1 cellular context compared by ENCODE assay signal in the genomic region with DNA sequence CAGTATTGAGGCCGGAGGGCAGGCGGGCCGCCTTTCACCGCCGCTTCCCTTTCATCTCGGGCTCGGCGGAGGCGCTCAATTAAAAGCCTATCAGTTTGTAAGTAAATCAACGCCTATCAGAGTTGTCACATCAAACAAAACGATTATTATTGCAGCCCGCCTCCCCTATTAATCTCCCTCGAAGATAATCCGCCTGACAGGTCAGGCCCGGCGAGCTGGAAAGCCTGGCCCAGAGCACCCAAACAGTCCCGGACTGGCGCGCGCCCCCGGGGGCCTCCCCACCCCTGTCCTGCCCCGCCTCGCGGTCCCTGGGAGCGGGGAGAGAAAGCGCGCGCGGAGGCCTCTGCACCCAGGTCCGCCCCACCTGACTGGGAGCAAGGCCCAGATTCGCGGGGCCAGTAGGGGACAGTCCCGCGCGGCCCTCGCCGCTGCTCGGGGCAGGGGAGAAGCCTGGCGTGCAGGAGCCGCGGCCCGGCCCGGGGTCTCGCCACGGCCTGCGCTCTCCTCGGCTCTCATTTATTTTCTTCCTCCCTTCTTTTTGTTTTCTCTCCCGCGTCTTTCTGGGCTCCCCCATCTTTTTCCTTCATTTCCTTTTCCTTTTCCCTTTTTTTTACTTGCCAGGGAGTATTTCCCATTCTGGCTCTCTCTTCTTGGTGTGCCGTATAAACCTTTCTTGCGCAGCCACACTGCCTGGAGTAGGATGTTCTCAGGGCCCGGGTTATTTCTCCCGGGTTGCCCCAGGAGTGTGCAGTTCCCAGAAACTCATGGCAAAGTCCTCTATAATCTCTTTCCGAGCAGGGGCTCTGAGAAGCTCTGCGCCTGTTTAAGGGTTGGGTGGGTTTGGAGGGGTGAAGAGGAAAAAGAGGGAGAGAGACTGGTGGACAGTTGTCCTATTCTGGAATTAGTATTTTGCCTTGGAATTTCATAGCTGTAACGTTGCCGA.
A peak's percentile ranks its signal among the peaks of the same experiment; 100 is the strongest.
TF ChIP-seq lines count a peak whose summit lies in the region.

No MANE protein-coding gene starts in this region.

TF ChIP-seq in HepG2, 621 proteins besides CTCF, POLR2A, EP300 and RAD21 (continued from another document and continues in another):
- TF ChIP-seq, protein P1, sequence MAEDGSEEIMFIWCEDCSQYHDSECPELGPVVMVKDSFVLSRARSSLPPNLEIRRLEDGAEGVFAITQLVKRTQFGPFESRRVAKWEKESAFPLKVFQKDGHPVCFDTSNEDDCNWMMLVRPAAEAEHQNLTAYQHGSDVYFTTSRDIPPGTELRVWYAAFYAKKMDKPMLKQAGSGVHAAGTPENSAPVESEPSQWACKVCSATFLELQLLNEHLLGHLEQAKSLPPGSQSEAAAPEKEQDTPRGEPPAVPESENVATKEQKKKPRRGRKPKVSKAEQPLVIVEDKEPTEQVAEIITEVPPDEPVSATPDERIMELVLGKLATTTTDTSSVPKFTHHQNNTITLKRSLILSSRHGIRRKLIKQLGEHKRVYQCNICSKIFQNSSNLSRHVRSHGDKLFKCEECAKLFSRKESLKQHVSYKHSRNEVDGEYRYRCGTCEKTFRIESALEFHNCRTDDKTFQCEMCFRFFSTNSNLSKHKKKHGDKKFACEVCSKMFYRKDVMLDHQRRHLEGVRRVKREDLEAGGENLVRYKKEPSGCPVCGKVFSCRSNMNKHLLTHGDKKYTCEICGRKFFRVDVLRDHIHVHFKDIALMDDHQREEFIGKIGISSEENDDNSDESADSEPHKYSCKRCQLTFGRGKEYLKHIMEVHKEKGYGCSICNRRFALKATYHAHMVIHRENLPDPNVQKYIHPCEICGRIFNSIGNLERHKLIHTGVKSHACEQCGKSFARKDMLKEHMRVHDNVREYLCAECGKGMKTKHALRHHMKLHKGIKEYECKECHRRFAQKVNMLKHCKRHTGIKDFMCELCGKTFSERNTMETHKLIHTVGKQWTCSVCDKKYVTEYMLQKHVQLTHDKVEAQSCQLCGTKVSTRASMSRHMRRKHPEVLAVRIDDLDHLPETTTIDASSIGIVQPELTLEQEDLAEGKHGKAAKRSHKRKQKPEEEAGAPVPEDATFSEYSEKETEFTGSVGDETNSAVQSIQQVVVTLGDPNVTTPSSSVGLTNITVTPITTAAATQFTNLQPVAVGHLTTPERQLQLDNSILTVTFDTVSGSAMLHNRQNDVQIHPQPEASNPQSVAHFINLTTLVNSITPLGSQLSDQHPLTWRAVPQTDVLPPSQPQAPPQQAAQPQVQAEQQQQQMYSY (CRISPR knock-in tag; IDR thresholded peaks at IDR 0.05), result peak; percentile 99
- TF ChIP-seq RFX3 (CRISPR knock-in tag; IDR thresholded peaks at IDR 0.05) (no peak), JUN (CRISPR knock-in tag; IDR thresholded peaks at IDR 0.05) (no peak), NR1H2 (CRISPR knock-in tag; IDR thresholded peaks at IDR 0.05; ENCODE audit: borderline replicate concordance, low read depth) (no peak), ZNF589 (CRISPR knock-in tag; conservative IDR thresholded peaks at IDR 0.05) (no peak), ZNF230 (CRISPR knock-in tag; IDR thresholded peaks at IDR 0.05) (no peak), GPN1 (CRISPR knock-in tag; IDR thresholded peaks at IDR 0.05; ENCODE audit: borderline replicate concordance) (no peak), ZFYVE20 (CRISPR knock-in tag; IDR thresholded peaks at IDR 0.05; ENCODE audit: borderline replicate concordance, low read depth) (no peak), MIER3 (CRISPR knock-in tag; IDR thresholded peaks at IDR 0.05; ENCODE audit: borderline replicate concordance) (no peak), CBX1 (IDR thresholded peaks at IDR 0.05; ENCODE audit: low read depth) (peak; percentile 35), NR2F6 (IDR thresholded peaks at IDR 0.05) (peak; percentile 86), NR2F6 (CRISPR knock-in tag; IDR thresholded peaks at IDR 0.05) (0 out of 2 replicates have a peak, but pooled peaks have one; percentile 37), RFXAP (CRISPR knock-in tag; IDR thresholded peaks at IDR 0.05; ENCODE audit: borderline replicate concordance) (peak; percentile 42; the same call in 1 of the 2 replicates), YY1 (IDR thresholded peaks at IDR 0.05; ENCODE audit: insufficient read depth, insufficient replicate concordance, low read depth, low read length) (no peak), ZBTB42 (CRISPR knock-in tag; IDR thresholded peaks at IDR 0.05) (no peak), ONECUT2 (CRISPR knock-in tag; IDR thresholded peaks at IDR 0.05) (peak; percentile 60; the same call in 1 of the 2 replicates), ZNF567 (CRISPR knock-in tag; IDR thresholded peaks at IDR 0.05; ENCODE audit: borderline replicate concordance) (no peak), FOSL1 (CRISPR knock-in tag; IDR thresholded peaks at IDR 0.05; ENCODE audit: borderline replicate concordance) (0 out of 2 replicates have a peak, but pooled peaks have one; percentile 24), ZNF564 (CRISPR knock-in tag; IDR thresholded peaks at IDR 0.05) (peak; percentile 100), ZNF468 (CRISPR knock-in tag; IDR thresholded peaks at IDR 0.05) (no peak)
- TF ChIP-seq, protein P2, sequence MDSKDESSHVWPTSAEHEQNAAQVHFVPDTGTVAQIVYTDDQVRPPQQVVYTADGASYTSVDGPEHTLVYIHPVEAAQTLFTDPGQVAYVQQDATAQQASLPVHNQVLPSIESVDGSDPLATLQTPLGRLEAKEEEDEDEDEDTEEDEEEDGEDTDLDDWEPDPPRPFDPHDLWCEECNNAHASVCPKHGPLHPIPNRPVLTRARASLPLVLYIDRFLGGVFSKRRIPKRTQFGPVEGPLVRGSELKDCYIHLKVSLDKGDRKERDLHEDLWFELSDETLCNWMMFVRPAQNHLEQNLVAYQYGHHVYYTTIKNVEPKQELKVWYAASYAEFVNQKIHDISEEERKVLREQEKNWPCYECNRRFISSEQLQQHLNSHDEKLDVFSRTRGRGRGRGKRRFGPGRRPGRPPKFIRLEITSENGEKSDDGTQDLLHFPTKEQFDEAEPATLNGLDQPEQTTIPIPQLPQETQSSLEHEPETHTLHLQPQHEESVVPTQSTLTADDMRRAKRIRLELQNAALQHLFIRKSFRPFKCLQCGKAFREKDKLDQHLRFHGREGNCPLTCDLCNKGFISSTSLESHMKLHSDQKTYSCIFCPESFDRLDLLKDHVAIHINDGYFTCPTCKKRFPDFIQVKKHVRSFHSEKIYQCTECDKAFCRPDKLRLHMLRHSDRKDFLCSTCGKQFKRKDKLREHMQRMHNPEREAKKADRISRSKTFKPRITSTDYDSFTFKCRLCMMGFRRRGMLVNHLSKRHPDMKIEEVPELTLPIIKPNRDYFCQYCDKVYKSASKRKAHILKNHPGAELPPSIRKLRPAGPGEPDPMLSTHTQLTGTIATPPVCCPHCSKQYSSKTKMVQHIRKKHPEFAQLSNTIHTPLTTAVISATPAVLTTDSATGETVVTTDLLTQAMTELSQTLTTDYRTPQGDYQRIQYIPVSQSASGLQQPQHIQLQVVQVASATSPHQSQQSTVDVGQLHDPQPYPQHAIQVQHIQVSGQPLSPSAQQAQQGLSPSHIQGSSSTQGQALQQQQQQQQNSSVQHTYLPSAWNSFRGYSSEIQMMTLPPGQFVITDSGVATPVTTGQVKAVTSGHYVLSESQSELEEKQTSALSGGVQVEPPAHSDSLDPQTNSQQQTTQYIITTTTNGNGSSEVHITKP (CRISPR knock-in tag; IDR thresholded peaks at IDR 0.05; ENCODE audit: low read depth), result no peak
- TF ChIP-seq, protein P3, sequence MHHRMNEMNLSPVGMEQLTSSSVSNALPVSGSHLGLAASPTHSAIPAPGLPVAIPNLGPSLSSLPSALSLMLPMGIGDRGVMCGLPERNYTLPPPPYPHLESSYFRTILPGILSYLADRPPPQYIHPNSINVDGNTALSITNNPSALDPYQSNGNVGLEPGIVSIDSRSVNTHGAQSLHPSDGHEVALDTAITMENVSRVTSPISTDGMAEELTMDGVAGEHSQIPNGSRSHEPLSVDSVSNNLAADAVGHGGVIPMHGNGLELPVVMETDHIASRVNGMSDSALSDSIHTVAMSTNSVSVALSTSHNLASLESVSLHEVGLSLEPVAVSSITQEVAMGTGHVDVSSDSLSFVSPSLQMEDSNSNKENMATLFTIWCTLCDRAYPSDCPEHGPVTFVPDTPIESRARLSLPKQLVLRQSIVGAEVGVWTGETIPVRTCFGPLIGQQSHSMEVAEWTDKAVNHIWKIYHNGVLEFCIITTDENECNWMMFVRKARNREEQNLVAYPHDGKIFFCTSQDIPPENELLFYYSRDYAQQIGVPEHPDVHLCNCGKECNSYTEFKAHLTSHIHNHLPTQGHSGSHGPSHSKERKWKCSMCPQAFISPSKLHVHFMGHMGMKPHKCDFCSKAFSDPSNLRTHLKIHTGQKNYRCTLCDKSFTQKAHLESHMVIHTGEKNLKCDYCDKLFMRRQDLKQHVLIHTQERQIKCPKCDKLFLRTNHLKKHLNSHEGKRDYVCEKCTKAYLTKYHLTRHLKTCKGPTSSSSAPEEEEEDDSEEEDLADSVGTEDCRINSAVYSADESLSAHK (CRISPR knock-in tag; IDR thresholded peaks at IDR 0.05; ENCODE audit: borderline replicate concordance), result no peak
- TF ChIP-seq, protein P4, sequence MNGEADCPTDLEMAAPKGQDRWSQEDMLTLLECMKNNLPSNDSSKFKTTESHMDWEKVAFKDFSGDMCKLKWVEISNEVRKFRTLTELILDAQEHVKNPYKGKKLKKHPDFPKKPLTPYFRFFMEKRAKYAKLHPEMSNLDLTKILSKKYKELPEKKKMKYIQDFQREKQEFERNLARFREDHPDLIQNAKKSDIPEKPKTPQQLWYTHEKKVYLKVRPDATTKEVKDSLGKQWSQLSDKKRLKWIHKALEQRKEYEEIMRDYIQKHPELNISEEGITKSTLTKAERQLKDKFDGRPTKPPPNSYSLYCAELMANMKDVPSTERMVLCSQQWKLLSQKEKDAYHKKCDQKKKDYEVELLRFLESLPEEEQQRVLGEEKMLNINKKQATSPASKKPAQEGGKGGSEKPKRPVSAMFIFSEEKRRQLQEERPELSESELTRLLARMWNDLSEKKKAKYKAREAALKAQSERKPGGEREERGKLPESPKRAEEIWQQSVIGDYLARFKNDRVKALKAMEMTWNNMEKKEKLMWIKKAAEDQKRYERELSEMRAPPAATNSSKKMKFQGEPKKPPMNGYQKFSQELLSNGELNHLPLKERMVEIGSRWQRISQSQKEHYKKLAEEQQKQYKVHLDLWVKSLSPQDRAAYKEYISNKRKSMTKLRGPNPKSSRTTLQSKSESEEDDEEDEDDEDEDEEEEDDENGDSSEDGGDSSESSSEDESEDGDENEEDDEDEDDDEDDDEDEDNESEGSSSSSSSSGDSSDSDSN (CRISPR knock-in tag; IDR thresholded peaks at IDR 0.05), result peak; percentile 65; the same call in 1 of the 2 replicates
- TF ChIP-seq, protein P5, sequence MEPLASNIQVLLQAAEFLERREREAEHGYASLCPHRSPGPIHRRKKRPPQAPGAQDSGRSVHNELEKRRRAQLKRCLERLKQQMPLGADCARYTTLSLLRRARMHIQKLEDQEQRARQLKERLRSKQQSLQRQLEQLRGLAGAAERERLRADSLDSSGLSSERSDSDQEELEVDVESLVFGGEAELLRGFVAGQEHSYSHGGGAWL (CRISPR knock-in tag; IDR thresholded peaks at IDR 0.05), result peak; percentile 77
- TF ChIP-seq, protein P6, sequence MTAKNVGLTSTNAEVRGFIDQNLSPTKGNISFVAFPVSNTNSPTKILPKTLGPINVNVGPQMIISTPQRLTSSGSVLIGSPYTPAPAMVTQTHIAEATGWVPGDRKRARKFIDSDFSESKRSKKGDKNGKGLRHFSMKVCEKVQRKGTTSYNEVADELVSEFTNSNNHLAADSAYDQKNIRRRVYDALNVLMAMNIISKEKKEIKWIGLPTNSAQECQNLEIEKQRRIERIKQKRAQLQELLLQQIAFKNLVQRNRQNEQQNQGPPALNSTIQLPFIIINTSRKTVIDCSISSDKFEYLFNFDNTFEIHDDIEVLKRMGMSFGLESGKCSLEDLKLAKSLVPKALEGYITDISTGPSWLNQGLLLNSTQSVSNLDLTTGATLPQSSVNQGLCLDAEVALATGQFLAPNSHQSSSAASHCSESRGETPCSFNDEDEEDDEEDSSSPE (CRISPR knock-in tag; IDR thresholded peaks at IDR 0.05), result peak; percentile 85
- TF ChIP-seq, protein P7, sequence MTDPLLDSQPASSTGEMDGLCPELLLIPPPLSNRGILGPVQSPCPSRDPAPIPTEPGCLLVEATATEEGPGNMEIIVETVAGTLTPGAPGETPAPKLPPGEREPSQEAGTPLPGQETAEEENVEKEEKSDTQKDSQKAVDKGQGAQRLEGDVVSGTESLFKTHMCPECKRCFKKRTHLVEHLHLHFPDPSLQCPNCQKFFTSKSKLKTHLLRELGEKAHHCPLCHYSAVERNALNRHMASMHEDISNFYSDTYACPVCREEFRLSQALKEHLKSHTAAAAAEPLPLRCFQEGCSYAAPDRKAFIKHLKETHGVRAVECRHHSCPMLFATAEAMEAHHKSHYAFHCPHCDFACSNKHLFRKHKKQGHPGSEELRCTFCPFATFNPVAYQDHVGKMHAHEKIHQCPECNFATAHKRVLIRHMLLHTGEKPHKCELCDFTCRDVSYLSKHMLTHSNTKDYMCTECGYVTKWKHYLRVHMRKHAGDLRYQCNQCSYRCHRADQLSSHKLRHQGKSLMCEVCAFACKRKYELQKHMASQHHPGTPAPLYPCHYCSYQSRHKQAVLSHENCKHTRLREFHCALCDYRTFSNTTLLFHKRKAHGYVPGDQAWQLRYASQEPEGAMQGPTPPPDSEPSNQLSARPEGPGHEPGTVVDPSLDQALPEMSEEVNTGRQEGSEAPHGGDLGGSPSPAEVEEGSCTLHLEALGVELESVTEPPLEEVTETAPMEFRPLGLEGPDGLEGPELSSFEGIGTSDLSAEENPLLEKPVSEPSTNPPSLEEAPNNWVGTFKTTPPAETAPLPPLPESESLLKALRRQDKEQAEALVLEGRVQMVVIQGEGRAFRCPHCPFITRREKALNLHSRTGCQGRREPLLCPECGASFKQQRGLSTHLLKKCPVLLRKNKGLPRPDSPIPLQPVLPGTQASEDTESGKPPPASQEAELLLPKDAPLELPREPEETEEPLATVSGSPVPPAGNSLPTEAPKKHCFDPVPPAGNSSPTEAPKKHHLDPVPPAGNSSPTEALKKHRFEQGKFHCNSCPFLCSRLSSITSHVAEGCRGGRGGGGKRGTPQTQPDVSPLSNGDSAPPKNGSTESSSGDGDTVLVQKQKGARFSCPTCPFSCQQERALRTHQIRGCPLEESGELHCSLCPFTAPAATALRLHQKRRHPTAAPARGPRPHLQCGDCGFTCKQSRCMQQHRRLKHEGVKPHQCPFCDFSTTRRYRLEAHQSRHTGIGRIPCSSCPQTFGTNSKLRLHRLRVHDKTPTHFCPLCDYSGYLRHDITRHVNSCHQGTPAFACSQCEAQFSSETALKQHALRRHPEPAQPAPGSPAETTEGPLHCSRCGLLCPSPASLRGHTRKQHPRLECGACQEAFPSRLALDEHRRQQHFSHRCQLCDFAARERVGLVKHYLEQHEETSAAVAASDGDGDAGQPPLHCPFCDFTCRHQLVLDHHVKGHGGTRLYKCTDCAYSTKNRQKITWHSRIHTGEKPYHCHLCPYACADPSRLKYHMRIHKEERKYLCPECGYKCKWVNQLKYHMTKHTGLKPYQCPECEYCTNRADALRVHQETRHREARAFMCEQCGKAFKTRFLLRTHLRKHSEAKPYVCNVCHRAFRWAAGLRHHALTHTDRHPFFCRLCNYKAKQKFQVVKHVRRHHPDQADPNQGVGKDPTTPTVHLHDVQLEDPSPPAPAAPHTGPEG (CRISPR knock-in tag; IDR thresholded peaks at IDR 0.05), result peak; percentile 97
- TF ChIP-seq, protein P8, sequence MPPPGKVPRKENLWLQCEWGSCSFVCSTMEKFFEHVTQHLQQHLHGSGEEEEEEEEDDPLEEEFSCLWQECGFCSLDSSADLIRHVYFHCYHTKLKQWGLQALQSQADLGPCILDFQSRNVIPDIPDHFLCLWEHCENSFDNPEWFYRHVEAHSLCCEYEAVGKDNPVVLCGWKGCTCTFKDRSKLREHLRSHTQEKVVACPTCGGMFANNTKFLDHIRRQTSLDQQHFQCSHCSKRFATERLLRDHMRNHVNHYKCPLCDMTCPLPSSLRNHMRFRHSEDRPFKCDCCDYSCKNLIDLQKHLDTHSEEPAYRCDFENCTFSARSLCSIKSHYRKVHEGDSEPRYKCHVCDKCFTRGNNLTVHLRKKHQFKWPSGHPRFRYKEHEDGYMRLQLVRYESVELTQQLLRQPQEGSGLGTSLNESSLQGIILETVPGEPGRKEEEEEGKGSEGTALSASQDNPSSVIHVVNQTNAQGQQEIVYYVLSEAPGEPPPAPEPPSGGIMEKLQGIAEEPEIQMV (CRISPR knock-in tag; IDR thresholded peaks at IDR 0.05; ENCODE audit: low read depth), result 0 out of 2 replicates have a peak, but pooled peaks have one; percentile 39
